ENCODE assay signal across 15 cellular contexts in genomic region chr12:68557011-68557715, GRCh38. TPM values are rescaled to one million over a fixed set of nuclear protein-coding genes. Genes with fewer than 3 reads are reported as not detected.
DNase-seq lines count a peak whose midpoint lies in the region; ATAC-seq, FAIRE-seq and TF ChIP-seq lines count a peak whose summit lies in the region.
"Had no signal": no experiment of that assay in that cellular context is flagged by ENCODE, and none has a peak within 500 bp of the region (broad histone marks: within the 10 kb centered on the region; RNA-seq: fewer than 3 reads in every experiment).

No MANE protein-coding gene starts in this region.

- WGBS in gastroesophageal sphincter (ENCODE audit: low coverage in 1 of 2), 2 donors: 30 to 41% methylated on average over 3 to 5 of the region's 5 CpGs

- peak overlapping the region; percentile 82 for H3K4me3 Mint-ChIP-seq in HFFc6
- H3K4me3 Mint-ChIP-seq in CD4-positive, alpha-beta T cell: no peak overlapping the region

- DNase-seq in HFFc6 (peak; percentile 86), amniotic epithelial cell (ENCODE audit: low read depth) (peak; percentile 87), foreskin keratinocyte (peak; percentile 61 to 81), kidney (no peak)
- no peak for DNase-seq in CD4-positive, alpha-beta T cell
- DNase-seq: activated CD4-positive, alpha-beta T cell treated with anti-CD3 and anti-CD28 coated beads for 48 hours; activated effector memory CD4-positive, alpha-beta T cell treated with Interleukin-2 at 50 U/mL for 16 hours; MG63 had no signal

- no peak for TF ChIP-seq EP300 in gastroesophageal sphincter (IDR thresholded peaks at IDR 0.05)

- peak; percentile 79 for ATAC-seq in foreskin keratinocyte
- no peak for ATAC-seq in gastroesophageal sphincter
- no peak for ATAC-seq in CD4-positive, alpha-beta T cell (ENCODE audit: poor library complexity)
- ATAC-seq in GM19324 (IDR thresholded peaks at IDR 0.05; ENCODE audit: low FRiP score, unreplicated experiment): no peak
- ATAC-seq: sciatic nerve had no signal

- no peaks in the 10 kb centered on the region for H3K36me3 Mint-ChIP-seq in HFFc6 (ENCODE audit: low read depth)
- no peaks in the 10 kb centered on the region for H3K36me3 Mint-ChIP-seq in CD4-positive, alpha-beta T cell (ENCODE audit: low read depth)

- no peak overlapping the region for H3K9ac ChIP-seq in kidney (ENCODE audit: low read length in 2 of 2)

- CTCF ChIA-PET in CD4-positive, alpha-beta T cell (lab: Charles Lee): interaction anchor here (0.6 kb wide), 1 partner anchor 8 kb away, joined by 3 read pairs; no protein-coding TSS in a partner anchor

- no peak for TF ChIP-seq POLR2A in gastroesophageal sphincter (IDR thresholded peaks at IDR 0.05)

- TF ChIP-seq CTCF in HFFc6 (IDR thresholded peaks at IDR 0.05) (no peak), foreskin keratinocyte (conservative IDR thresholded peaks at IDR 0.05) (no peak), kidney (IDR thresholded peaks at IDR 0.05; ENCODE audit: borderline replicate concordance, extremely low read depth, insufficient read depth) (no peak), gastroesophageal sphincter (IDR thresholded peaks at IDR 0.05) (no peak)
- no peak for TF ChIP-seq CTCF in CD4-positive, alpha-beta T cell (IDR thresholded peaks at IDR 0.05)

- peaks cover 26% of the 10 kb centered on the region for H3K4me1 ChIP-seq in ACC112 (ENCODE audit: control insufficient read depth, insufficient read depth, low read length, unreplicated experiment)
- peaks cover 28% of the 10 kb centered on the region for H3K4me1 ChIP-seq in foreskin keratinocyte
- peaks cover 0 to 3% of the 10 kb centered on the region in 2 donors for H3K4me1 ChIP-seq in kidney (ENCODE audit: control insufficient read depth in 1 of 2, insufficient read depth in 1 of 2, low read depth in 1 of 2, low read length in 2 of 2)
- peaks cover 0 to 12% (median 0%) of the 10 kb centered on the region in 3 donors for H3K4me1 ChIP-seq in gastroesophageal sphincter

- intact Hi-C loops in kidney (cut with DNase I): no loop called here
- intact Hi-C loops in CD4-positive, alpha-beta T cell (cut with DNase I, micrococcal nuclease): no loop called here

- POLR2A ChIA-PET in CD4-positive, alpha-beta T cell (lab: Charles Lee): interaction anchor here (2.4 kb wide), 1 partner anchor 53 kb away, joined by 6 read pairs; the partner anchor contains the start of gene RAP1B

- no peaks in the 10 kb centered on the region for H3K27me3 Mint-ChIP-seq in HFFc6 (ENCODE audit: insufficient read depth)
- no peaks in the 10 kb centered on the region for H3K27me3 Mint-ChIP-seq in CD4-positive, alpha-beta T cell

- peak overlapping the region; percentile 77 for H2AFZ ChIP-seq in ACC112 (ENCODE audit: low read length, unreplicated experiment)

- peaks cover 49% of the 10 kb centered on the region for H3K4me1 Mint-ChIP-seq in HFFc6 (ENCODE audit: low read depth)
- H3K4me1 Mint-ChIP-seq in CD4-positive, alpha-beta T cell (ENCODE audit: low read depth): peaks cover 27% of the 10 kb centered on the region

- peak overlapping the region; percentile 67 for H3K27ac ChIP-seq in ACC112 (ENCODE audit: low read depth, low read length)
- H3K27ac ChIP-seq in foreskin keratinocyte: no peak overlapping the region
- H3K27ac ChIP-seq in kidney (ENCODE audit: low read depth in 2 of 2, low read length in 2 of 2): no peak overlapping the region
- no peak overlapping the region for H3K27ac ChIP-seq in gastroesophageal sphincter
- no peak overlapping the region for H3K27ac ChIP-seq in CD4-positive, alpha-beta T cell (ENCODE audit: low read depth, low read length)
- H3K27ac ChIP-seq: C4-2B, SK-N-MC, thoracic aorta had no signal

- H3K36me3 ChIP-seq in ACC112 (ENCODE audit: insufficient read depth, low read length) (no peaks in the 10 kb centered on the region), kidney (ENCODE audit: control insufficient read depth in 1 of 2, insufficient read depth in 2 of 2, low read length in 2 of 2) (no peaks in the 10 kb centered on the region), gastroesophageal sphincter (no peaks in the 10 kb centered on the region)
- H3K36me3 ChIP-seq: MG63, thoracic aorta had no signal

- H3K4me3 ChIP-seq in ACC112 (ENCODE audit: low read depth, low read length) (no peak overlapping the region; the same call in 1 of the 2 replicates), kidney (ENCODE audit: low read length in 2 of 2) (no peak overlapping the region), gastroesophageal sphincter (no peak overlapping the region)
- H3K4me3 ChIP-seq: MG63, SK-N-MC, thoracic aorta had no signal

- H3K27me3 ChIP-seq in ACC112 (ENCODE audit: insufficient read depth, low read length) (no peaks in the 10 kb centered on the region), foreskin keratinocyte (no peaks in the 10 kb centered on the region), gastroesophageal sphincter (no peaks in the 10 kb centered on the region)
- no peaks in the 10 kb centered on the region for H3K27me3 ChIP-seq in CD4-positive, alpha-beta T cell (ENCODE audit: control insufficient read depth, insufficient read depth, low read length)

- H3K9me3 Mint-ChIP-seq in HFFc6: no peaks in the 10 kb centered on the region
- no peaks in the 10 kb centered on the region for H3K9me3 Mint-ChIP-seq in CD4-positive, alpha-beta T cell

- FAIRE-seq in kidney (lab: Jason Lieb, UNC): no peak

- H3K79me2 ChIP-seq in ACC112 (ENCODE audit: control insufficient read depth, insufficient read depth, low read length, unreplicated experiment): no peaks in the 10 kb centered on the region

- H3K27ac Mint-ChIP-seq in HFFc6: peak overlapping the region; percentile 94
- H3K27ac Mint-ChIP-seq in CD4-positive, alpha-beta T cell: no peak overlapping the region

- H3K9me3 ChIP-seq in kidney (ENCODE audit: control insufficient read depth in 1 of 2, low read length in 2 of 2) (no peaks in the 10 kb centered on the region), gastroesophageal sphincter (no peaks in the 10 kb centered on the region)
- H3K9me3 ChIP-seq in CD4-positive, alpha-beta T cell (ENCODE audit: control insufficient read depth, low read length): no peaks in the 10 kb centered on the region
- H3K9me3 ChIP-seq: MG63, thoracic aorta had no signal

RNA-seq across cellular contexts. Expression of gene RAP1B, which starts 53.5 kb away (rescaled TPM):
- total RNA-seq in HFFc6 (2021; fragmentation: NEBNext Ultra II Directional; extraction: Animal tissue kit (Norgen Biotek cat#: 25700)): 100 to 1,000 TPM; 179 to 221 (median 213) TPM
- 173 and 175 TPM in 2 replicates for total RNA-seq in foreskin keratinocyte
- 118 and 129 TPM in 2 replicates for polyA plus RNA-seq in foreskin keratinocyte
- total RNA-seq in kidney: 157 TPM
- 102 TPM for polyA plus RNA-seq in kidney (ENCODE audit: insufficient read depth, low read depth, low replicate concordance)
- 100 to 1,000 TPM; 131 to 218 (median 205) TPM for total RNA-seq in gastroesophageal sphincter
- 100 to 1,000 TPM; 256 to 261 TPM for total RNA-seq in CD4-positive, alpha-beta T cell

Comparison
In these comparisons a context has a peak if more than half of its experiments do, and no peak if none do; other contexts are left out.
1. DNase-seq: peak in HFFc6 (single experiment), amniotic epithelial cell (single experiment) and foreskin keratinocyte (2 of 2); none in kidney (single experiment) and CD4-positive, alpha-beta T cell (0 of 10).